Comparison of ENCODE assay signal across 9 cellular contexts in the genomic region with DNA sequence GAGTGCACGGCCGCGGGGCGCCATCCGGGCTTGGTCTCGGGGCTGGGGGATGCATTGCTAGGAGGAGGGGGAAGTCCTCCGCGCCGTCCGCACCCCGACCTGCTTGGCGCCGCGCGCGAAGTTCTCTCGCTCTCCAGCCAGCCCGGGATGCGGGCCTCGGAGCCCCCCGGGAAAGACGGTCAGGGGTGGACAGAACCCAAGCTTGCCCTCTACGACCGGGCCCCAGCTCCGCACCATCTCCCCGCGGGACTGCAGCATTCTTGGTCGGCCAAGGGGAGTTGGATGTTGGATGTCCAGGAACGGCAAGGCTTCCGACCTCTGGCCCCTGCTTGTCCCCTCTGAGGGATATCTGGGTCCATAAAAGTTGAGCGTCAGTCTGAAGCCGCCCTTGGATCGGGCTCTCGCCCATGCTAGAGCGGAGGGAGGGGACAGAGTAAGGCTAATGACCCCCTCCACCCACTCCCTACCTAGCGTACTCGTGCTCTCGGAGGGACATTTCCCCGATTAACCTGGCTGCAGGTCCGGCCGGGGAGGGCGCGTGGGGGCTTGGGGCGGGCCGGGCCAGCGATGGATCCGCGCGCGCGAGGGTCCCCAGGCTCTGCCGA. TPM values are rescaled to one million over a fixed set of nuclear protein-coding genes. Genes with fewer than 3 reads are reported as not detected.
DNase-seq lines count a peak whose midpoint lies in the region; FAIRE-seq and TF ChIP-seq lines count a peak whose summit lies in the region.
"Had no signal": no experiment of that assay in that cellular context is flagged by ENCODE, and none has a peak within 500 bp of the region (broad histone marks: within the 10 kb centered on the region; RNA-seq: fewer than 3 reads in every experiment).

No MANE protein-coding gene starts in this region.

- H3K4me1 ChIP-seq in keratinocyte (ENCODE audit: control insufficient read depth, extremely low read depth, insufficient read depth, low read length) (peaks cover 3% of the 10 kb centered on the region), transverse colon (peaks cover 0 to 18% (median 15%) of the 10 kb centered on the region in 4 donors)

- no peak for TF ChIP-seq CTCF in keratinocyte (optimal IDR thresholded peaks at IDR 0.05 in 1 of 3, IDR thresholded peaks at IDR 0.05 in 1 of 3, conservative IDR thresholded peaks at IDR 0.05 in 1 of 3; ENCODE audit: extremely low read depth in 1 of 3, insufficient read depth in 2 of 3, low read length in 3 of 3)
- TF ChIP-seq CTCF in transverse colon (IDR thresholded peaks at IDR 0.05), result no peak

- no peak for TF ChIP-seq POLR2A in transverse colon (IDR thresholded peaks at IDR 0.05)

- dilution Hi-C loops in keratinocyte (cut with MboI; ENCODE audit: extremely low pct_ligation_motif_present, low sequenced_read_pairs), result no loop called here

- TF ChIP-seq EP300 in transverse colon (IDR thresholded peaks at IDR 0.05; ENCODE audit: low read depth), result no peak

- peaks cover 16% of the 10 kb centered on the region for H3K4me1 Mint-ChIP-seq in activated naive CD4-positive, alpha-beta T cell treated with anti-CD3 and anti-CD28 coated beads, Interleukin-2, amount 10 ng/mL, durations not matched to agents 7 days and 5 days
- H3K4me1 Mint-ChIP-seq in activated naive CD8-positive, alpha-beta T cell (ENCODE audit: low read depth), result peaks cover 9% of the 10 kb centered on the region

- H3K79me2 ChIP-seq in keratinocyte (ENCODE audit: control insufficient read depth, insufficient read depth, low read length), result no peaks in the 10 kb centered on the region

- no peak overlapping the region for H3K9ac ChIP-seq in keratinocyte (ENCODE audit: control insufficient read depth, extremely low read depth, insufficient read depth, low read length)

- 8% methylated on average over 40 of the region's 52 CpGs; no CpG with 5 or more reads in 1 of the 2 donors for WGBS in transverse colon (ENCODE audit: low coverage in 1 of 2), 2 donors

- intact Hi-C loops in transverse colon (cut with DNase I; ENCODE audit: low total_unique reads), result no loop called here

- CTCF ChIA-PET in activated naive CD4-positive, alpha-beta T cell treated with anti-CD3 and anti-CD28 coated beads, Interleukin-2, amount 10 ng/mL, durations not matched to agents 7 days and 5 days (lab: Charles Lee), result interaction anchor here (0.6 to 1.6 kb wide), 3 partner anchors 13 to 25 kb away, joined by 3 to 4 read pairs (median 3); no protein-coding TSS in a partner anchor

- peaks cover 85% of the 10 kb centered on the region for H3K27me3 Mint-ChIP-seq in activated naive CD4-positive, alpha-beta T cell treated with anti-CD3 and anti-CD28 coated beads, Interleukin-2, amount 10 ng/mL, durations not matched to agents 7 days and 5 days
- H3K27me3 Mint-ChIP-seq in activated naive CD8-positive, alpha-beta T cell, result peaks cover 26% of the 10 kb centered on the region

- no peaks in the 10 kb centered on the region for H3K36me3 Mint-ChIP-seq in activated naive CD4-positive, alpha-beta T cell treated with anti-CD3 and anti-CD28 coated beads, Interleukin-2, amount 10 ng/mL, durations not matched to agents 7 days and 5 days
- H3K36me3 Mint-ChIP-seq in activated naive CD8-positive, alpha-beta T cell, result no peaks in the 10 kb centered on the region

- H4K20me1 ChIP-seq in keratinocyte (ENCODE audit: control insufficient read depth, extremely low read depth, insufficient read depth, low read length), result no peaks in the 10 kb centered on the region

- peak overlapping the region; percentile 71 for H3K4me2 ChIP-seq in keratinocyte (ENCODE audit: control insufficient read depth, extremely low read depth, insufficient read depth, low read depth, low read length)

- H3K27me3 ChIP-seq in keratinocyte (ENCODE audit: control insufficient read depth, extremely low read depth, insufficient read depth, low read length) (peaks cover 42% of the 10 kb centered on the region), transverse colon (peaks cover 77% of the 10 kb centered on the region)

- H3K9me1 ChIP-seq in keratinocyte (ENCODE audit: control insufficient read depth, extremely low read depth, insufficient read depth, low read length), result no peaks in the 10 kb centered on the region

- H2AFZ ChIP-seq in keratinocyte (ENCODE audit: control insufficient read depth, low read length), result peak overlapping the region; percentile 66

- peak overlapping the region; percentile 63 for H3K4me3 Mint-ChIP-seq in activated naive CD4-positive, alpha-beta T cell treated with anti-CD3 and anti-CD28 coated beads, Interleukin-2, amount 10 ng/mL, durations not matched to agents 7 days and 5 days
- peak overlapping the region; percentile 68 for H3K4me3 Mint-ChIP-seq in activated naive CD8-positive, alpha-beta T cell

- H3K9me3 ChIP-seq in keratinocyte (ENCODE audit: control insufficient read depth, low read depth, low read length) (no peaks in the 10 kb centered on the region), transverse colon (no peaks in the 10 kb centered on the region)

- H3K4me3 ChIP-seq in keratinocyte (ENCODE audit: control insufficient read depth in 2 of 3, extremely low read depth in 1 of 3, insufficient read depth in 2 of 3, low read depth in 1 of 3, low read length in 3 of 3) (peak overlapping the region; percentile 49 to 59 (median 57)), transverse colon (peak overlapping the region; percentile 16 to 53 (median 40))

- H3K36me3 ChIP-seq in keratinocyte (ENCODE audit: control insufficient read depth in 2 of 2, extremely low read depth in 1 of 2, insufficient read depth in 2 of 2, low read length in 2 of 2) (no peaks in the 10 kb centered on the region), transverse colon (no peaks in the 10 kb centered on the region)

- no peaks in the 10 kb centered on the region for H3K9me3 Mint-ChIP-seq in activated naive CD4-positive, alpha-beta T cell treated with anti-CD3 and anti-CD28 coated beads, Interleukin-2, amount 10 ng/mL, durations not matched to agents 7 days and 5 days
- H3K9me3 Mint-ChIP-seq in activated naive CD8-positive, alpha-beta T cell (ENCODE audit: low read depth), result no peaks in the 10 kb centered on the region

- no peak overlapping the region for H3K27ac Mint-ChIP-seq in activated naive CD4-positive, alpha-beta T cell treated with anti-CD3 and anti-CD28 coated beads, Interleukin-2, amount 10 ng/mL, durations not matched to agents 7 days and 5 days
- no peak overlapping the region for H3K27ac Mint-ChIP-seq in activated naive CD8-positive, alpha-beta T cell

- H3K27ac ChIP-seq in keratinocyte (ENCODE audit: control insufficient read depth, insufficient read depth, low read length), result no peak overlapping the region
- H3K27ac ChIP-seq in transverse colon, result no peak overlapping the region

- no peak for DNase-seq in activated naive CD4-positive, alpha-beta T cell treated with anti-CD3 and anti-CD28 coated beads, Interleukin-2, amount 10 ng/mL, durations not matched to agents 7 days and 5 days
- DNase-seq in activated naive CD4-positive, alpha-beta T cell treated with anti-CD3 and anti-CD28 coated beads, Interleukin-2, amount 50 U/mL, for 16 hours, result no peak
- no peak for DNase-seq in keratinocyte (ENCODE audit: low read depth, low spot score)
- DNase-seq in transverse colon, result no peak
- no peak for DNase-seq in mesenteric fat pad (ENCODE audit: low spot score)
- DNase-seq in HCEC 1CT, result no peak
- DNase-seq in activated gamma-delta T cell (lab: John Stamatoyannopoulos, UW), result no peak
- DNase-seq: NCI-H1048 had no signal

- FAIRE-seq in keratinocyte (lab: Jason Lieb, UNC), result no peak

- in situ Hi-C loops in transverse colon (cut with MboI; ENCODE audit: low pct_ligation_motif_present in 1 of 4, low pct_unique_long_range_greater_than_20kb in 1 of 4, low sequenced_read_pairs in 3 of 4), result no loop called here

RNA-seq across cellular contexts. Expression of gene DISP3, which starts 0.5 kb away (rescaled TPM):
- polyA plus RNA-seq in keratinocyte, result 0.01 TPM in 1 of 3 replicates, not detected in the others
- not detected for polyA plus RNA-seq in keratinocyte (2011; ENCODE audit: low read depth)
- not detected in 2 replicates for polyA plus RNA-seq in keratinocyte (2011; cell fraction: cytosol; rRNA removed)
- polyA plus RNA-seq in keratinocyte (2011; cell fraction: nucleus; rRNA removed), result 0.23 TPM in 1 of 2 replicates, not detected in the other
- not detected in 2 replicates for polyA plus RNA-seq in keratinocyte (2012; ENCODE audit: low replicate concordance)
- 0.75 TPM in 1 of 3 replicates, not detected in the others for polyA minus RNA-seq in keratinocyte
- not detected for polyA minus RNA-seq in keratinocyte (2011; cell fraction: cytosol; rRNA and poly(A)+ RNA removed)
- polyA minus RNA-seq in keratinocyte (2011; cell fraction: nucleus; rRNA and poly(A)+ RNA removed), result 0.54 TPM in 1 of 2 replicates, not detected in the other
- total RNA-seq in transverse colon (1 to 10 TPM in 1 of 4 donors, under 1 TPM in 2, not detected in 1; under 0.01 to 2.6 (median 0.16) TPM), mesenteric fat pad (not detected)
